ENCODE assay signal across 8 cellular contexts in genomic region chr5:136080483-136081180, GRCh38. TPM values are rescaled to one million over a fixed set of nuclear protein-coding genes. Genes with fewer than 3 reads are reported as not detected.
DNase-seq lines count a peak whose midpoint lies in the region; ATAC-seq, FAIRE-seq and TF ChIP-seq lines count a peak whose summit lies in the region.

No MANE protein-coding gene starts in this region.

- no peaks in the 10 kb centered on the region for H3K36me3 ChIP-seq in astrocyte (ENCODE audit: insufficient read depth, low read length)

- H3K4me2 ChIP-seq in astrocyte (ENCODE audit: low read length): peak overlapping the region; percentile 84

- no peaks in the 10 kb centered on the region for H3K27me3 ChIP-seq in astrocyte (ENCODE audit: insufficient read depth, low read length)

- peak overlapping the region; percentile 78 for H3K9ac ChIP-seq in astrocyte (ENCODE audit: low read length)

- H3K27me3 Mint-ChIP-seq in astrocyte (ENCODE audit: low read depth, unreplicated experiment): peaks cover 5% of the 10 kb centered on the region

- H3K27ac ChIP-seq in astrocyte (ENCODE audit: low read depth, low read length) (peak overlapping the region; percentile 27), skin epidermis (peak overlapping the region in 14 of 21 experiments; percentile 9 to 84 (median 41))

- no peak for FAIRE-seq in astrocyte (lab: Jason Lieb, UNC)

- ATAC-seq in GM18907 (IDR thresholded peaks at IDR 0.05; ENCODE audit: unreplicated experiment) (peak; percentile 95), HG03039 (IDR thresholded peaks at IDR 0.05; ENCODE audit: unreplicated experiment) (peak; percentile 94)

- no peaks in the 10 kb centered on the region for H3K4me1 Mint-ChIP-seq in astrocyte (ENCODE audit: low read depth, unreplicated experiment)

- DNase-seq in SKM-1 treated with dmso at 0.1 percent for 144 hours (lab: John Stamatoyannopoulos, UW; ENCODE audit: unreplicated experiment) (peak; percentile 66), astrocyte (ENCODE audit: low read depth) (peak; percentile 88), NCI-H128 (lab: John Stamatoyannopoulos, UW; ENCODE audit: unreplicated experiment) (no peak), COLO668 (lab: John Stamatoyannopoulos, UW; ENCODE audit: unreplicated experiment) (no peak)

- H3K36me3 Mint-ChIP-seq in astrocyte (ENCODE audit: low read depth, unreplicated experiment): no peaks in the 10 kb centered on the region

- H3K4me3 ChIP-seq in astrocyte (ENCODE audit: insufficient read depth, low read depth, low read length) (peak overlapping the region; percentile 51), iPS-11a (ENCODE audit: low read depth, low read length) (peak overlapping the region; percentile 55), skin epidermis (peak overlapping the region in 6 of 7 experiments; percentile 2 to 40 (median 22))

- no peaks in the 10 kb centered on the region for H3K79me2 ChIP-seq in astrocyte (ENCODE audit: insufficient read depth, low read length)

- H2AFZ ChIP-seq in astrocyte (ENCODE audit: low read depth, low read length): no peak overlapping the region

- H3K27ac Mint-ChIP-seq in astrocyte (ENCODE audit: unreplicated experiment): peak overlapping the region; percentile 84

- no peaks in the 10 kb centered on the region for H3K9me3 ChIP-seq in astrocyte (ENCODE audit: insufficient read depth, low read depth, low read length)

- peaks cover 6% of the 10 kb centered on the region for H3K4me1 ChIP-seq in astrocyte (ENCODE audit: insufficient read depth, low read length)

- H3K9me3 Mint-ChIP-seq in astrocyte (ENCODE audit: unreplicated experiment): no peaks in the 10 kb centered on the region

- peak overlapping the region; percentile 81 for H3K4me3 Mint-ChIP-seq in astrocyte (ENCODE audit: unreplicated experiment)

- TF ChIP-seq CTCF in astrocyte (IDR thresholded peaks at IDR 0.05; ENCODE audit: insufficient read depth, low read depth, low read length): no peak

- no peaks in the 10 kb centered on the region for H4K20me1 ChIP-seq in astrocyte (ENCODE audit: insufficient read depth, low read length)

RNA-seq across cellular contexts. Expression of gene TGFBI, which starts 51.8 kb away (rescaled TPM):
- total RNA-seq in astrocyte: 1,145 and 1,862 TPM in 2 replicates

RNA-seq across cellular contexts. Expression of gene SMAD5, which starts 52.0 kb away (rescaled TPM):
- 70.0 and 71.3 TPM in 2 replicates for total RNA-seq in astrocyte

Comparison
In these comparisons a context has a peak if more than half of its experiments do, and no peak if none do; other contexts are left out.
1. DNase-seq: peak in SKM-1 treated with dmso at 0.1 percent for 144 hours (single experiment) and astrocyte (single experiment); none in NCI-H128 (single experiment) and COLO668 (single experiment).
2. Peak in every context shown above with its lines, with median percentiles within 50 percentile points of each other: H3K4me3 ChIP-seq.